ENCODE assay signal across 28 cellular contexts in genomic region chr2:217527586-217528202, GRCh38.
DNase-seq lines count a peak whose midpoint lies in the region; ATAC-seq and TF ChIP-seq lines count a peak whose summit lies in the region.
"Had no signal": no experiment of that assay in that cellular context is flagged by ENCODE, and none has a peak within 500 bp of the region (broad histone marks: within the 10 kb centered on the region; RNA-seq: fewer than 3 reads in every experiment).

No MANE protein-coding gene starts in this region.

- ATAC-seq in HG02840 (IDR thresholded peaks at IDR 0.05; ENCODE audit: low FRiP score, unreplicated experiment), result no peak
- ATAC-seq: activated T-cell treated with anti-CD3 and anti-CD28 coated beads, Interleukin-2, amount 50 U/mL, for 72 hours; CD8-positive, alpha-beta T cell; GM12878; left lobe of liver had no signal

- DNase-seq in AG09309 (ENCODE audit: low read depth), result peak; percentile 50
- peak; percentile 67 for DNase-seq in GM04503 (ENCODE audit: low read depth)
- peak; percentile 37 for DNase-seq in T1000 (lab: John Stamatoyannopoulos, UW)
- DNase-seq in fibroblast of villous mesenchyme (ENCODE audit: low read depth), result peak; percentile 29
- no peak for DNase-seq in dermis blood vessel endothelial cell
- no peak for DNase-seq in NOMO-1 treated with dmso at 0.1 percent for 144 hours (lab: John Stamatoyannopoulos, UW; ENCODE audit: unreplicated experiment)
- DNase-seq in activated naive CD8-positive, alpha-beta T cell treated with anti-CD3 and anti-CD28 coated beads for 36 hours, result no peak
- DNase-seq: activated CD4-positive, alpha-beta T cell treated with anti-CD3 and anti-CD28 coated beads, Interleukin-2, amount 10 ng/mL, durations not matched to agents 7 days and 5 days; activated naive CD4-positive, alpha-beta T cell treated with anti-CD3 and anti-CD28 coated beads for 36 hours; activated T-cell treated with anti-CD3 and anti-CD28 coated beads, Interleukin-2, amount 50 U/mL, for 72 hours; aorta; CD8-positive, alpha-beta T cell; Karpas-422; naive B cell; NCI-H1048; NCI-H1930; NCI-H345; NCI-H774; ovary; SK-N-SH; stimulated activated CD4-positive, alpha-beta T cell treated with anti-CD3 and anti-CD28 coated beads, Interleukin-12 subunit alpha, Interleukin-12 subunit beta, amount 100 ng/mL, for 4 hours; stimulated activated CD4-positive, alpha-beta T cell treated with anti-CD3 and anti-CD28 coated beads, Interleukin-4, amount 100 ng/mL, for 24 hours; stimulated activated naive CD4-positive, alpha-beta T cell treated with Interleukin-2 at 50 U/mL for 16 hours; thyroid gland had no signal

- no peak overlapping the region for H3K4me3 ChIP-seq in AG09309 (ENCODE audit: control insufficient read depth, low read depth, low read length)
- no peak overlapping the region for H3K4me3 ChIP-seq in fibroblast of villous mesenchyme (ENCODE audit: low read depth, low read length)
- H3K4me3 ChIP-seq: GM12878, ovary, thyroid gland had no signal

- H3K27ac Mint-ChIP-seq in activated naive CD8-positive, alpha-beta T cell treated with anti-CD3 and anti-CD28 coated beads for 36 hours, result no peak overlapping the region
- H3K27ac Mint-ChIP-seq: activated CD4-positive, alpha-beta T cell treated with anti-CD3 and anti-CD28 coated beads, Interleukin-2, amount 10 ng/mL, durations not matched to agents 7 days and 5 days; activated naive CD4-positive, alpha-beta T cell treated with anti-CD3 and anti-CD28 coated beads for 36 hours; activated T-cell treated with anti-CD3 and anti-CD28 coated beads, Interleukin-2, amount 50 U/mL, for 72 hours; CD8-positive, alpha-beta T cell; naive B cell had no signal

- H3K36me3 Mint-ChIP-seq in activated naive CD8-positive, alpha-beta T cell treated with anti-CD3 and anti-CD28 coated beads for 36 hours, result peaks cover 3% of the 10 kb centered on the region
- H3K36me3 Mint-ChIP-seq: CD8-positive, alpha-beta T cell had no signal

- no peaks in the 10 kb centered on the region for H3K27me3 Mint-ChIP-seq in activated naive CD8-positive, alpha-beta T cell treated with anti-CD3 and anti-CD28 coated beads for 36 hours
- H3K27me3 Mint-ChIP-seq: activated CD4-positive, alpha-beta T cell treated with anti-CD3 and anti-CD28 coated beads, Interleukin-2, amount 10 ng/mL, durations not matched to agents 7 days and 5 days had no signal

- no peak for TF ChIP-seq CTCF in AG09309 (IDR thresholded peaks at IDR 0.05; ENCODE audit: control insufficient read depth, insufficient read depth, low read depth, low read length, missing control alignments)
- no peak for TF ChIP-seq CTCF in fibroblast of villous mesenchyme (IDR thresholded peaks at IDR 0.05; ENCODE audit: insufficient read depth, low read depth, low read length)

- no peak overlapping the region for H3K4me3 Mint-ChIP-seq in activated naive CD8-positive, alpha-beta T cell treated with anti-CD3 and anti-CD28 coated beads for 36 hours
- H3K4me3 Mint-ChIP-seq: activated CD4-positive, alpha-beta T cell treated with anti-CD3 and anti-CD28 coated beads, Interleukin-2, amount 10 ng/mL, durations not matched to agents 7 days and 5 days; activated naive CD4-positive, alpha-beta T cell treated with anti-CD3 and anti-CD28 coated beads for 36 hours; activated T-cell treated with anti-CD3 and anti-CD28 coated beads, Interleukin-2, amount 50 U/mL, for 72 hours; CD8-positive, alpha-beta T cell; central memory CD8-positive, alpha-beta T cell; naive B cell had no signal

- peaks cover 5% of the 10 kb centered on the region for H3K9me3 Mint-ChIP-seq in activated naive CD8-positive, alpha-beta T cell treated with anti-CD3 and anti-CD28 coated beads for 36 hours
- H3K9me3 Mint-ChIP-seq: activated CD4-positive, alpha-beta T cell treated with anti-CD3 and anti-CD28 coated beads, Interleukin-2, amount 10 ng/mL, durations not matched to agents 7 days and 5 days; CD8-positive, alpha-beta T cell had no signal

- H3K4me1 Mint-ChIP-seq in activated naive CD8-positive, alpha-beta T cell treated with anti-CD3 and anti-CD28 coated beads for 36 hours, result no peaks in the 10 kb centered on the region
- H3K4me1 Mint-ChIP-seq: activated CD4-positive, alpha-beta T cell treated with anti-CD3 and anti-CD28 coated beads, Interleukin-2, amount 10 ng/mL, durations not matched to agents 7 days and 5 days; central memory CD8-positive, alpha-beta T cell; naive B cell had no signal

Comparison
In these comparisons a context has a peak if more than half of its experiments do, and no peak if none do; other contexts are left out.
1. DNase-seq: peak in AG09309 (single experiment), GM04503 (single experiment), T1000 (single experiment) and fibroblast of villous mesenchyme (single experiment); none in dermis blood vessel endothelial cell (single experiment), NOMO-1 treated with dmso at 0.1 percent for 144 hours (single experiment) and activated naive CD8-positive, alpha-beta T cell treated with anti-CD3 and anti-CD28 coated beads for 36 hours (single experiment).